Comparison of ENCODE assay signal across 20 cellular contexts in the genomic region with DNA sequence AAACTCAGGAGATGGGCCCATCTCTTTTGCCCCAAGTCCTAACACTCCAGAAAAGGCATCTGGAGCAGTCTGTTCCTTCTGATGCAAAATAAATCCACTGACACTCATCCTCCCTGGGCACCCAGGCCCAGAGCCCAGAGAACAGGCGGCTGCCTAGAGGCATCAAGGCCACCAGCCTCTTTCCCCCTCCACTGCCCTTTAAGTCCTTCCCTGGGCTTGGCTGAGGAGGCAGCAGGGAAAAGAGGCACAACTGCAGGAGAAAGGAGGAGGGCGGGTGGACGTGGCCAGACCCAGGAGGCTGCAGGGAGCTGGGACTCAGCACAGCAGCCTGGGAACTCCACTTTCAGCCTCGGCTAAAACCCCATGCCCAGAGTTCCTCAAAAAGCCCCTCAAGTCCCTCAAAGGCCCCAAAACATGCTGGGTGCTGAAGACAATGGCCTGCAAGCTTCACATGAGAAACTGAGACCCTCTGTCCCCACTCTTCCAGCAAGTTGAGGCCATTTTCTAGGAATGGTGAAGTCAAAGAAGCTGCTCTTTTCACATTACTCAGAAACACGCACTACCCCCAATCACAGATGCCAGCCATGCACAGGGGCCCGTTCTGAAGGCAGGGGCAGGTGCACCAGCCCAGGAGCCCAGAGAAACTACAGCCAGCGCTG.
DNase-seq lines count a peak whose midpoint lies in the region; ATAC-seq, FAIRE-seq and TF ChIP-seq lines count a peak whose summit lies in the region.
"Had no signal": no experiment of that assay in that cellular context is flagged by ENCODE, and none has a peak within 500 bp of the region (broad histone marks: within the 10 kb centered on the region; RNA-seq: fewer than 3 reads in every experiment).

No MANE protein-coding gene starts in this region.

- no peak for ATAC-seq in activated naive CD8-positive, alpha-beta T cell treated with anti-CD3 and anti-CD28 coated beads, Interleukin-2, amount 10 ng/mL, durations not matched to agents 7 days and 5 days (ENCODE audit: low read depth)
- ATAC-seq: psoas muscle had no signal

- peak overlapping the region; percentile 9; the same call in 1 of the 2 replicates for H3K27ac ChIP-seq in VCaP
- H3K27ac ChIP-seq in mesenchymal stem cell (ENCODE audit: low read length, poor library complexity, severe bottlenecking) = no peak overlapping the region
- H3K27ac ChIP-seq: psoas muscle, SJCRH30 had no signal

- H2BK5ac ChIP-seq in mesenchymal stem cell (ENCODE audit: low read depth, low read length, poor library complexity, severe bottlenecking) = no peak overlapping the region

- peaks cover 13% of the 10 kb centered on the region for H3K4me1 ChIP-seq in mesenchymal stem cell (ENCODE audit: control insufficient read depth, insufficient read depth, low read depth, low read length)
- H3K4me1 ChIP-seq: psoas muscle, SJCRH30 had no signal

- no peaks in the 10 kb centered on the region for H3K9me3 ChIP-seq in mesenchymal stem cell (ENCODE audit: control insufficient read depth, low read length)
- H3K9me3 ChIP-seq: MG63, psoas muscle, SJCRH30, spleen had no signal

- H3K27me3 ChIP-seq in mesenchymal stem cell (ENCODE audit: control insufficient read depth in 1 of 2, insufficient read depth in 1 of 2, low read length in 2 of 2) = peaks cover 0 to 15% of the 10 kb centered on the region in 2 experiments
- H3K27me3 ChIP-seq: MG63 had no signal

- H2AFZ ChIP-seq in mesenchymal stem cell (ENCODE audit: low read depth, low read length) = no peak overlapping the region

- no peaks in the 10 kb centered on the region for H3K36me3 ChIP-seq in mesenchymal stem cell (ENCODE audit: control insufficient read depth in 1 of 2, insufficient read depth in 2 of 2, low read depth in 1 of 2, low read length in 2 of 2)
- H3K36me3 ChIP-seq: MG63, SJCRH30, spleen had no signal

- no peak overlapping the region for H3K18ac ChIP-seq in mesenchymal stem cell (ENCODE audit: low read depth in 1 of 2, low read length in 2 of 2)

- no peak overlapping the region for H2BK12ac ChIP-seq in mesenchymal stem cell (ENCODE audit: low read length in 2 of 2)

- no peaks in the 10 kb centered on the region for H3K79me1 ChIP-seq in mesenchymal stem cell (replicated peaks; ENCODE audit: low read length, poor library complexity, severe bottlenecking)

- no peak overlapping the region for H3K14ac ChIP-seq in mesenchymal stem cell (ENCODE audit: low read length in 2 of 2)

- no peaks in the 10 kb centered on the region for H3K9me3 Mint-ChIP-seq in activated naive CD8-positive, alpha-beta T cell treated with anti-CD3 and anti-CD28 coated beads, Interleukin-2, amount 10 ng/mL, durations not matched to agents 7 days and 5 days
- H3K9me3 Mint-ChIP-seq in activated naive CD8-positive, alpha-beta T cell treated with anti-CD3 and anti-CD28 coated beads for 36 hours = no peaks in the 10 kb centered on the region
- no peaks in the 10 kb centered on the region for H3K9me3 Mint-ChIP-seq in nephron
- H3K9me3 Mint-ChIP-seq: CD8-positive, alpha-beta memory T cell; T-helper 2 cell treated with Interferon-gamma antibody and Interleukin-4, amounts not matched to agents 5 μg/mL and 100 μg/mL, for 36 hours had no signal

- H4K91ac ChIP-seq in mesenchymal stem cell (ENCODE audit: low read length) = no peak overlapping the region

- DNase-seq in activated naive CD8-positive, alpha-beta T cell treated with anti-CD3 and anti-CD28 coated beads, Interleukin-2, amount 10 ng/mL, durations not matched to agents 7 days and 5 days = no peak
- DNase-seq in activated naive CD8-positive, alpha-beta T cell treated with anti-CD3 and anti-CD28 coated beads for 36 hours = no peak
- peak; percentile 7 for DNase-seq in superior temporal gyrus (ENCODE audit: extremely low spot score)
- DNase-seq in mesenchymal stem cell = no peak
- DNase-seq in GM10266 (ENCODE audit: extremely low spot score) = no peak
- no peak for DNase-seq in HTR-8/SVneo (ENCODE audit: insufficient read length, low spot score)
- DNase-seq: activated CD4-positive, CD25-positive, alpha-beta regulatory T cell treated with anti-CD3 and anti-CD28 coated beads, Interleukin-2, amount 50 U/mL, for 72 hours; activated naive CD4-positive, alpha-beta T cell; CD8-positive, alpha-beta memory T cell; MG63; NCI-H187; NCI-H446; psoas muscle; SJCRH30 had no signal

- no peak overlapping the region for H3K23ac ChIP-seq in mesenchymal stem cell (ENCODE audit: low read length in 2 of 2)

- H3K36me3 Mint-ChIP-seq in activated naive CD8-positive, alpha-beta T cell treated with anti-CD3 and anti-CD28 coated beads, Interleukin-2, amount 10 ng/mL, durations not matched to agents 7 days and 5 days = no peaks in the 10 kb centered on the region
- no peaks in the 10 kb centered on the region for H3K36me3 Mint-ChIP-seq in activated naive CD8-positive, alpha-beta T cell treated with anti-CD3 and anti-CD28 coated beads for 36 hours
- H3K36me3 Mint-ChIP-seq in nephron (ENCODE audit: low read depth) = no peaks in the 10 kb centered on the region
- H3K36me3 Mint-ChIP-seq: CD8-positive, alpha-beta memory T cell had no signal

- peaks cover 8% of the 10 kb centered on the region for H3K27me3 Mint-ChIP-seq in activated naive CD8-positive, alpha-beta T cell treated with anti-CD3 and anti-CD28 coated beads, Interleukin-2, amount 10 ng/mL, durations not matched to agents 7 days and 5 days
- H3K27me3 Mint-ChIP-seq in activated naive CD8-positive, alpha-beta T cell treated with anti-CD3 and anti-CD28 coated beads for 36 hours = peaks cover 29% of the 10 kb centered on the region
- peaks cover 7% of the 10 kb centered on the region for H3K27me3 Mint-ChIP-seq in nephron (ENCODE audit: low read depth)

- H3K4me2 ChIP-seq in mesenchymal stem cell (ENCODE audit: low read length, poor library complexity, severe bottlenecking) = no peak overlapping the region

- no peak for TF ChIP-seq CTCF in VCaP (conservative IDR thresholded peaks at IDR 0.05)
- TF ChIP-seq CTCF in nephron (IDR thresholded peaks at IDR 0.05; ENCODE audit: unreplicated experiment in 3 of 3) = no peak
- no peak for TF ChIP-seq CTCF in GM10266 (IDR thresholded peaks at IDR 0.05; ENCODE audit: control insufficient read depth, insufficient read depth, low read depth, missing control alignments)

- H3K4me3 Mint-ChIP-seq in activated naive CD8-positive, alpha-beta T cell treated with anti-CD3 and anti-CD28 coated beads, Interleukin-2, amount 10 ng/mL, durations not matched to agents 7 days and 5 days = no peak overlapping the region
- H3K4me3 Mint-ChIP-seq in activated naive CD8-positive, alpha-beta T cell treated with anti-CD3 and anti-CD28 coated beads for 36 hours = no peak overlapping the region
- H3K4me3 Mint-ChIP-seq in nephron = no peak overlapping the region
- H3K4me3 Mint-ChIP-seq: T-helper 2 cell treated with Interferon-gamma antibody and Interleukin-4, amounts not matched to agents 5 μg/mL and 100 μg/mL, for 36 hours had no signal

- WGBS in mesenchymal stem cell = 91% methylated on average over 5 of the region's 7 CpGs

- H2BK15ac ChIP-seq in mesenchymal stem cell (ENCODE audit: low read depth, poor library complexity, severe bottlenecking) = no peak overlapping the region

- H3K27ac Mint-ChIP-seq in activated naive CD8-positive, alpha-beta T cell treated with anti-CD3 and anti-CD28 coated beads, Interleukin-2, amount 10 ng/mL, durations not matched to agents 7 days and 5 days = peak overlapping the region; percentile 45
- no peak overlapping the region for H3K27ac Mint-ChIP-seq in activated naive CD8-positive, alpha-beta T cell treated with anti-CD3 and anti-CD28 coated beads for 36 hours
- H3K27ac Mint-ChIP-seq in nephron = peak overlapping the region; percentile 27 to 45 (median 28)
- H3K27ac Mint-ChIP-seq: T-helper 2 cell treated with Interferon-gamma antibody and Interleukin-4, amounts not matched to agents 5 μg/mL and 100 μg/mL, for 36 hours had no signal

- no peak for FAIRE-seq in HTR-8/SVneo (lab: Jason Lieb, UNC)
- FAIRE-seq: astrocyte, colon had no signal

- no peak overlapping the region for H2AK5ac ChIP-seq in mesenchymal stem cell (ENCODE audit: low read length, severe bottlenecking)

- no peak overlapping the region for H3K9ac ChIP-seq in mesenchymal stem cell (ENCODE audit: low read length)

- H2BK120ac ChIP-seq in mesenchymal stem cell (ENCODE audit: low read depth, low read length) = no peak overlapping the region

- POLR2A ChIA-PET in activated naive CD8-positive, alpha-beta T cell treated with anti-CD3 and anti-CD28 coated beads, Interleukin-2, amount 10 ng/mL, durations not matched to agents 7 days and 5 days (lab: Charles Lee) = interaction anchor here (0.9 to 10.0 kb wide), 2 partner anchors 98 to 102 kb away, joined by 3 to 80 read pairs; partner anchors contain the start of gene ID2

- H4K8ac ChIP-seq in mesenchymal stem cell (ENCODE audit: low read length) = no peak overlapping the region

- H3K4ac ChIP-seq in mesenchymal stem cell (ENCODE audit: low read depth in 1 of 2, low read length in 2 of 2) = no peak overlapping the region

- H3K4me3 ChIP-seq in mesenchymal stem cell (ENCODE audit: insufficient read depth in 1 of 2, low read depth in 1 of 2, low read length in 2 of 2) = no peak overlapping the region
- H3K4me3 ChIP-seq: MG63, psoas muscle, SJCRH30 had no signal

- peaks cover 36% of the 10 kb centered on the region for H3K4me1 Mint-ChIP-seq in activated naive CD8-positive, alpha-beta T cell treated with anti-CD3 and anti-CD28 coated beads, Interleukin-2, amount 10 ng/mL, durations not matched to agents 7 days and 5 days
- H3K4me1 Mint-ChIP-seq in activated naive CD8-positive, alpha-beta T cell treated with anti-CD3 and anti-CD28 coated beads for 36 hours = peaks cover 47% of the 10 kb centered on the region
- H3K4me1 Mint-ChIP-seq in nephron = peaks cover 27% of the 10 kb centered on the region
